In the genomic region with DNA sequence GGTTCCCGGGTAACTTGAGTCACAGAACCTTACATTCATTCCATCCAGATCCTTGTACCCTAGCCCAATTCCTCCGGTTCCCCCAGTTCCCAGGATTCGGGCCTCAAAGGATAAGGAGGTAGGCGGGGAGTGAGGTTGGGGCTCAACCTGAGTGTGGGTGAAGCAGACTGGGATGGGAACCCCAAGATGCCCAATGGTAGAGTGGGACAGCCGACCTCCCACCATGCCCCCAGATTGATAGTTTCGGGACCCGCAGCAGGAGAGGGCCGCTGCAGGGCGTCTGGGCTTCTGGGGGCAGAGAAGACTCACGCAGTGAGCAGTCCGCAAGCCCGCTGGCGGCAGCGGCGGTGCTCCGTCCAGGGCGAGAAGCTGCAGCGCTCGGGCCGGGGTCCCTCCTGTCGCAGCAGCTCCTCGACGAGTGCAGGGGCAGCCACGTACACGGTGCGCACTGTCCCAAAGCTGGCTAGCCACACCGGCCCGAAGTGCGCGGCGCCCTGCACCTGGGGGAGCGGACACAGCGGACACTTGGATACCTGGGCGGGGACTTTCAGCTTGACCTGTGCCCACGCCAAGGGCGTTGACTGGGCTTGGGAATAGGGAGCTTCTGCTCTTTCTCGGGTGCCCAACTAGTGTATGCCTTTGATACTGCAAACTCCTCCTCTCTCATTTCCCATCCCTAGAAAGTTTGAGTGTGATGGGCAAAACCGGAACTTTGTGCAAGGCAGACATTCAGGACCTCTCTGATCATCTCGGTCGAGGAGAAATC, we compare ENCODE assay signal across 6 cellular contexts. TPM values are rescaled to one million over a fixed set of nuclear protein-coding genes. Genes with fewer than 3 reads are reported as not detected.
DNase-seq lines count a peak whose midpoint lies in the region; TF ChIP-seq lines count a peak whose summit lies in the region.

No MANE protein-coding gene starts in this region.

- TF ChIP-seq POLR2A in thyroid gland (IDR thresholded peaks at IDR 0.05): no peak

- intact Hi-C loops in activated CD4-positive, alpha-beta T cell treated with anti-CD3 and anti-CD28 coated beads, Interleukin-2, amount 10 ng/mL, durations not matched to agents 24 days and 14 days (cut with micrococcal nuclease): loop anchor here (1.0 kb wide), 1 partner anchor 10 kb away; no protein-coding TSS in a partner anchor
- intact Hi-C loops in thyroid gland (cut with DNase I): no loop called here

- DNase-seq in activated CD4-positive, alpha-beta T cell treated with anti-CD3 and anti-CD28 coated beads, Interleukin-2, amount 10 ng/mL, durations not matched to agents 24 days and 14 days: peak; percentile 69
- no peak for DNase-seq in activated CD4-positive, alpha-beta T cell treated with anti-CD3 and anti-CD28 coated beads for 4 hours
- DNase-seq in fibroblast of the aortic adventitia (ENCODE audit: low read depth) (no peak), thyroid gland (peak; percentile 52 to 53), amygdala (lab: John Stamatoyannopoulos, UW) (no peak)
- no peak for DNase-seq in activated effector memory CD4-positive, alpha-beta T cell treated with anti-CD3 and anti-CD28 coated beads, Interleukin-2, amount 50 U/mL, for 16 hours

- H3K4me3 Mint-ChIP-seq in activated CD4-positive, alpha-beta T cell treated with anti-CD3 and anti-CD28 coated beads, Interleukin-2, amount 10 ng/mL, durations not matched to agents 24 days and 14 days: peak overlapping the region; percentile 93

- H3K27me3 ChIP-seq in thyroid gland: no peaks in the 10 kb centered on the region

- WGBS in thyroid gland, 2 donors: 2 to 7% methylated on average over 14 to 22 of the region's 40 CpGs

- peaks cover 8% of the 10 kb centered on the region for H3K27me3 Mint-ChIP-seq in activated CD4-positive, alpha-beta T cell treated with anti-CD3 and anti-CD28 coated beads, Interleukin-2, amount 10 ng/mL, durations not matched to agents 24 days and 14 days

- H3K36me3 ChIP-seq in thyroid gland: no peaks in the 10 kb centered on the region

- peaks cover 29 to 45% of the 10 kb centered on the region in 2 donors for H3K4me1 ChIP-seq in thyroid gland

- H3K9me3 ChIP-seq in thyroid gland: no peaks in the 10 kb centered on the region

- TF ChIP-seq CTCF in fibroblast of the aortic adventitia (IDR thresholded peaks at IDR 0.05; ENCODE audit: insufficient read depth, low read length) (no peak), thyroid gland (IDR thresholded peaks at IDR 0.05) (no peak)

- peak overlapping the region; percentile 85 for H3K27ac Mint-ChIP-seq in activated CD4-positive, alpha-beta T cell treated with anti-CD3 and anti-CD28 coated beads, Interleukin-2, amount 10 ng/mL, durations not matched to agents 24 days and 14 days

- H3K4me1 Mint-ChIP-seq in activated CD4-positive, alpha-beta T cell treated with anti-CD3 and anti-CD28 coated beads, Interleukin-2, amount 10 ng/mL, durations not matched to agents 24 days and 14 days: peaks cover 38% of the 10 kb centered on the region

- H3K36me3 Mint-ChIP-seq in activated CD4-positive, alpha-beta T cell treated with anti-CD3 and anti-CD28 coated beads, Interleukin-2, amount 10 ng/mL, durations not matched to agents 24 days and 14 days (ENCODE audit: low read depth): peaks cover 43% of the 10 kb centered on the region

- peak overlapping the region in 2 of 3 donors; percentile 27 to 49 for H3K27ac ChIP-seq in thyroid gland

- no peaks in the 10 kb centered on the region for H3K9me3 Mint-ChIP-seq in activated CD4-positive, alpha-beta T cell treated with anti-CD3 and anti-CD28 coated beads, Interleukin-2, amount 10 ng/mL, durations not matched to agents 24 days and 14 days

- peak overlapping the region; percentile 40 for H3K4me3 ChIP-seq in fibroblast of the aortic adventitia (ENCODE audit: low read depth, low read length)
- H3K4me3 ChIP-seq in thyroid gland (replicated peaks in 1 of 3): peak overlapping the region; percentile 10 to 37 (median 18)

RNA-seq across cellular contexts. Expression of a gene that starts 1.0 kb away (rescaled TPM):
- total RNA-seq in activated CD4-positive, alpha-beta T cell treated with anti-CD3 and anti-CD28 coated beads, Interleukin-2, amount 10 ng/mL, durations not matched to agents 24 days and 14 days: 12.3 and 12.7 TPM in 2 replicates
- total RNA-seq in fibroblast of the aortic adventitia (ENCODE audit: low replicate concordance) (0.45 TPM in 1 of 2 replicates, not detected in the other), thyroid gland (10 to 100 TPM in 2 of 4 donors, 1 to 10 TPM in 2; 2.7 to 13.0 (median 10.0) TPM)

RNA-seq across cellular contexts. Expression of a gene that starts 6.0 kb away (rescaled TPM):
- 72.2 and 79.8 TPM in 2 replicates for total RNA-seq in activated CD4-positive, alpha-beta T cell treated with anti-CD3 and anti-CD28 coated beads, Interleukin-2, amount 10 ng/mL, durations not matched to agents 24 days and 14 days
- total RNA-seq in fibroblast of the aortic adventitia (ENCODE audit: low replicate concordance): 9.7 and 10.5 TPM in 2 replicates
- total RNA-seq in thyroid gland: 10 to 100 TPM in 3 of 4 donors, 1 to 10 TPM in 1; 7.9 to 24.5 (median 13.1) TPM

RNA-seq across cellular contexts. Expression of a gene that starts 6.5 kb away (rescaled TPM):
- total RNA-seq in activated CD4-positive, alpha-beta T cell treated with anti-CD3 and anti-CD28 coated beads, Interleukin-2, amount 10 ng/mL, durations not matched to agents 24 days and 14 days: 5.2 and 6.1 TPM in 2 replicates
- 3.9 and 6.6 TPM in 2 replicates for total RNA-seq in fibroblast of the aortic adventitia (ENCODE audit: low replicate concordance)
- 10 to 100 TPM; 12.1 to 20.4 (median 16.5) TPM for total RNA-seq in thyroid gland

RNA-seq across cellular contexts. Expression of a gene that starts 11.0 kb away (rescaled TPM):
- total RNA-seq in activated CD4-positive, alpha-beta T cell treated with anti-CD3 and anti-CD28 coated beads, Interleukin-2, amount 10 ng/mL, durations not matched to agents 24 days and 14 days: 21.6 and 22.7 TPM in 2 replicates
- total RNA-seq in fibroblast of the aortic adventitia (ENCODE audit: low replicate concordance) (0.57 and 2.1 TPM in 2 replicates), thyroid gland (10 to 100 TPM; 17.5 to 25.1 (median 21.4) TPM)

RNA-seq across cellular contexts. Expression of a gene that starts 13.8 kb away (rescaled TPM):
- total RNA-seq in activated CD4-positive, alpha-beta T cell treated with anti-CD3 and anti-CD28 coated beads, Interleukin-2, amount 10 ng/mL, durations not matched to agents 24 days and 14 days: 240 and 248 TPM in 2 replicates
- total RNA-seq in fibroblast of the aortic adventitia (ENCODE audit: low replicate concordance) (208 and 588 TPM in 2 replicates), thyroid gland (100 to 1,000 TPM in 3 of 4 donors, 10 to 100 TPM in 1; 95.2 to 137 (median 113) TPM)

Comparison
In these comparisons a context has a peak if more than half of its experiments do, and no peak if none do; other contexts are left out.
1. DNase-seq: peak in activated CD4-positive, alpha-beta T cell treated with anti-CD3 and anti-CD28 coated beads, Interleukin-2, amount 10 ng/mL, durations not matched to agents 24 days and 14 days (single experiment) and thyroid gland (2 of 2); none in activated CD4-positive, alpha-beta T cell treated with anti-CD3 and anti-CD28 coated beads for 4 hours (0 of 2), fibroblast of the aortic adventitia (single experiment), activated effector memory CD4-positive, alpha-beta T cell treated with anti-CD3 and anti-CD28 coated beads, Interleukin-2, amount 50 U/mL, for 16 hours (single experiment) and amygdala (0 of 56).